Comparison of ENCODE assay signal across 8 cellular contexts in the genomic region with DNA sequence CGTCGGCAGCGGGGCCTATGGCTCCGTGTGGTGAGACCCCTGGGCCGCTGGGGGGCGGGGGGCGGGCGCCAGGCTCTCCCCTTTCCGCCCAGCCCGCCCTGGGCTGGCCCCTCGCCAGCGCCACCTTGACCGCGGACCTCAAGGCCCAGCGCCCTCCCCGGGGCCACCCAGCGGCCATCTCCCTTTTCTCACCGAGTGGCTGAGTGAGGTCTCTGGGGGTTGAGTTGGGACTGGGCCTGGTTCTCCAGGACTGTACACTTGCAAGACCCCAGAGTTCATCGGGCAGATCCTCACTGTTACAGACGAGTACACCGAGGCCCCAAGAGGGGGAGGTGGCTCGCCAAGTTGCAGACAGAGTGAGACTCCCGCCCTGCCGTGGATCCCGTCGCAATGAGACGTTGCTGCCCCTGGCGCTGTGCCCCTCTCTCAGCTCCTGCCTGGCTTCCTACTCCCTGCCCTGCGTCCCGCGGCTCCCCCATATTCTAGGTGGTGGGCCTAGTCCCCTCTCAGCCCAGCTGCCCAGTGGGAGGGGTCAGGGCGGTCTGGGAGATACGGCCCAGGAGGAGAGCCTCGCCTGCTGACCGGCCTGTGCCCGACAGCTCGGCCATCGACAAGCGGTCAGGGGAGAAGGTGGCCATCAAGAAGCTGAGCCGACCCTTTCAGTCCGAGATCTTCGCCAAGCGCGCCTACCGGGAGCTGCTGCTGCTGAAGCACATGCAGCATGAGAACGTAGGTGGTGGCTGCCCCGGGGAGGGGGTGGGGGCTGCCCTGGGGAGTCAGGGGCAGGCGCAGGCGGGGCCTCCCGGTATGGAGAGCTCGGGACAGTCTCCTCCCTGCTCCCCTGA. TPM values are rescaled to one million over a fixed set of nuclear protein-coding genes. Genes with fewer than 3 reads are reported as not detected.
DNase-seq lines count a peak whose midpoint lies in the region; ATAC-seq and TF ChIP-seq lines count a peak whose summit lies in the region.

No MANE protein-coding gene starts in this region.

- POLR2A ChIA-PET in OCI-LY7 (lab: Charles Lee), result interaction anchor here (0.6 to 1.5 kb wide), 4 partner anchors 10 to 33 kb away, joined by 3 to 9 read pairs (median 3); no protein-coding TSS in a partner anchor

- H3K36me3 Mint-ChIP-seq in GM23338 (ENCODE audit: low read depth), result no peaks in the 10 kb centered on the region
- H3K36me3 Mint-ChIP-seq in activated naive CD8-positive, alpha-beta T cell, result peaks cover 8% of the 10 kb centered on the region

- H3K9ac ChIP-seq in BLaER1, result peak overlapping the region; percentile 86
- H3K9ac ChIP-seq in iPS-18a (ENCODE audit: low read length), result no peak overlapping the region

- H3K9me3 Mint-ChIP-seq in GM23338, result peaks cover 2% of the 10 kb centered on the region; the same call in 1 of the 3 replicates
- H3K9me3 Mint-ChIP-seq in activated naive CD8-positive, alpha-beta T cell (ENCODE audit: low read depth), result no peaks in the 10 kb centered on the region

- H3K36me3 ChIP-seq in BLaER1, result peaks cover 12% of the 10 kb centered on the region
- no peaks in the 10 kb centered on the region for H3K36me3 ChIP-seq in GM23338 (ENCODE audit: insufficient read depth)
- no peaks in the 10 kb centered on the region for H3K36me3 ChIP-seq in OCI-LY7 (ENCODE audit: insufficient read depth, low read length)
- no peaks in the 10 kb centered on the region for H3K36me3 ChIP-seq in iPS-18a (ENCODE audit: control insufficient read depth, low read depth, low read length)

- intact Hi-C loops in OCI-LY7 (cut with micrococcal nuclease; ENCODE audit: unreplicated experiment), result no loop called here

- TF ChIP-seq CTCF in GM23338 (conservative IDR thresholded peaks at IDR 0.05; ENCODE audit: low read depth in 2 of 2) (peak; percentile 16 to 28; a peak in 1 of 4 replicates), OCI-LY7 (conservative IDR thresholded peaks at IDR 0.05; ENCODE audit: low read length) (no peak)

- ATAC-seq in GM23338, result peak; percentile 61

- H3F3A ChIP-seq in GM23338 (replicated peaks; ENCODE audit: low read depth), result no peaks in the 10 kb centered on the region

- H3K27ac Mint-ChIP-seq in GM23338, result no peak overlapping the region
- H3K27ac Mint-ChIP-seq in activated naive CD8-positive, alpha-beta T cell, result peak overlapping the region; percentile 88

- no peaks in the 10 kb centered on the region for H4K20me1 ChIP-seq in BLaER1
- H4K20me1 ChIP-seq in GM23338 (replicated peaks; ENCODE audit: insufficient read depth), result no peaks in the 10 kb centered on the region
- no peaks in the 10 kb centered on the region for H4K20me1 ChIP-seq in OCI-LY7 (ENCODE audit: insufficient read depth, low read length)

- peak; percentile 65 for DNase-seq in GM23338 (ENCODE audit: low spot score)
- no peak for DNase-seq in OCI-LY7 (ENCODE audit: low spot score)
- DNase-seq in stimulated activated CD4-positive, alpha-beta T cell treated with anti-CD3 and anti-CD28 coated beads, Interleukin-15, amount 100 ng/mL, for 24 hours, result peak; percentile 82
- DNase-seq in NOMO-1 (lab: John Stamatoyannopoulos, UW; ENCODE audit: unreplicated experiment in 2 of 2), result no peak
- no peak for DNase-seq in dedifferentiated amniotic fluid mesenchymal stem cell (ENCODE audit: extremely low spot score)

- no TSS peak for BruUV-seq in OCI-LY7 (replicated peaks; lab: Mats Ljungman, UMichigan)

- H3K27ac ChIP-seq in BLaER1 (peak overlapping the region; percentile 91), GM23338 (ENCODE audit: low read depth) (no peak overlapping the region), OCI-LY7 (ENCODE audit: low read depth, low read length, poor library complexity, severe bottlenecking) (no peak overlapping the region), iPS-18a (ENCODE audit: low read length) (no peak overlapping the region)

- peak overlapping the region; percentile 72 for H3K4me3 Mint-ChIP-seq in GM23338
- peak overlapping the region; percentile 86 for H3K4me3 Mint-ChIP-seq in activated naive CD8-positive, alpha-beta T cell

- H3K27me3 ChIP-seq in BLaER1, result no peaks in the 10 kb centered on the region
- peaks cover 14% of the 10 kb centered on the region; the same call in 1 of the 2 replicates for H3K27me3 ChIP-seq in GM23338 (ENCODE audit: insufficient read depth)
- H3K27me3 ChIP-seq in iPS-18a (ENCODE audit: control insufficient read depth, insufficient read depth, low read length), result peaks cover 28% of the 10 kb centered on the region

- CTCF ChIA-PET in OCI-LY7 (lab: Charles Lee; ENCODE audit: unreplicated experiment), result interaction anchor here (0.6 kb wide), 1 partner anchor 9 kb away, joined by 3 read pairs; no protein-coding TSS in a partner anchor

- H3K9me2 ChIP-seq in GM23338 (ENCODE audit: insufficient read depth) (no peaks in the 10 kb centered on the region), OCI-LY7 (ENCODE audit: insufficient read depth, low read length) (no peaks in the 10 kb centered on the region)

- H3K4me1 Mint-ChIP-seq in GM23338, result peaks cover 31% of the 10 kb centered on the region
- peaks cover 47% of the 10 kb centered on the region for H3K4me1 Mint-ChIP-seq in activated naive CD8-positive, alpha-beta T cell (ENCODE audit: low read depth)

- H3K79me2 ChIP-seq in GM23338 (replicated peaks; ENCODE audit: insufficient read depth) (no peaks in the 10 kb centered on the region), OCI-LY7 (ENCODE audit: insufficient read depth, low read depth, low read length) (no peaks in the 10 kb centered on the region)

- H3K4me2 ChIP-seq in BLaER1, result peak overlapping the region; percentile 99
- peak overlapping the region; percentile 90 for H3K4me2 ChIP-seq in GM23338
- H3K4me2 ChIP-seq in OCI-LY7 (ENCODE audit: low read length), result peak overlapping the region; percentile 29; the same call in 1 of the 2 replicates

- H3K4me1 ChIP-seq in BLaER1 (peaks cover 91% of the 10 kb centered on the region), GM23338 (ENCODE audit: insufficient read depth) (peaks cover 23% of the 10 kb centered on the region), OCI-LY7 (ENCODE audit: insufficient read depth, low read length, poor library complexity, severe bottlenecking) (peaks cover 19% of the 10 kb centered on the region), iPS-18a (ENCODE audit: control insufficient read depth, low read depth, low read length) (peaks cover 14% of the 10 kb centered on the region)

- H3K4me3 ChIP-seq in BLaER1 (peak overlapping the region; percentile 75), GM23338 (peak overlapping the region; percentile 66), OCI-LY7 (ENCODE audit: low read depth, low read length, poor library complexity, severe bottlenecking) (no peak overlapping the region), iPS-18a (ENCODE audit: low read length) (peak overlapping the region; percentile 43)

- H3K27me3 Mint-ChIP-seq in GM23338 (ENCODE audit: insufficient read depth, low read depth, poor library complexity), result peaks cover 10% of the 10 kb centered on the region
- no peaks in the 10 kb centered on the region for H3K27me3 Mint-ChIP-seq in activated naive CD8-positive, alpha-beta T cell

- H3K9me3 ChIP-seq in BLaER1, result no peaks in the 10 kb centered on the region
- H3K9me3 ChIP-seq in OCI-LY7 (ENCODE audit: low read length), result no peaks in the 10 kb centered on the region
- H3K9me3 ChIP-seq in iPS-18a (ENCODE audit: control insufficient read depth, low read depth, low read length), result no peaks in the 10 kb centered on the region

- H2AFZ ChIP-seq in GM23338 (peak overlapping the region; percentile 95), OCI-LY7 (ENCODE audit: low read length) (peak overlapping the region; percentile 75)

TF ChIP-seq in GM23338, 12 proteins besides CTCF, POLR2A, EP300 and RAD21:
- TF ChIP-seq POLR2AphosphoS5 (IDR thresholded peaks at IDR 0.05; ENCODE audit: low read depth), result peak; percentile 10
- no peak for TF ChIP-seq CREB1 (CRISPR knock-in tag; IDR thresholded peaks at IDR 0.05; ENCODE audit: low read depth)

RNA-seq across cellular contexts. Expression of a gene that starts 0.6 kb away (rescaled TPM):
- 7.7 and 12.3 TPM in 2 replicates for total RNA-seq in GM23338 (2014; rRNA removed; shearing (Covaris generic))
- polyA plus RNA-seq in GM23338 (2016; fragmentation: Nextera tagmentation; extraction: Ambion mirVana), result 6.3 TPM in 2 replicates
- total RNA-seq in OCI-LY7 (2014; rRNA removed; shearing (Covaris generic)), result 0.88 TPM in 2 replicates
- total RNA-seq in OCI-LY7 (2022), result 1.2 and 1.8 TPM in 2 replicates

Comparison
In these comparisons a context has a peak if more than half of its experiments do, and no peak if none do; other contexts are left out.
1. H3K4me2 ChIP-seq: peak in every context shown above with its lines; median percentile 99 in BLaER1; 90 in GM23338; 29 in OCI-LY7.
2. DNase-seq: peak in GM23338 (single experiment) and stimulated activated CD4-positive, alpha-beta T cell treated with anti-CD3 and anti-CD28 coated beads, Interleukin-15, amount 100 ng/mL, for 24 hours (single experiment); none in OCI-LY7 (single experiment), NOMO-1 (0 of 2) and dedifferentiated amniotic fluid mesenchymal stem cell (single experiment).